Comparison of ENCODE assay signal across 1 cellular context in the genomic region with DNA sequence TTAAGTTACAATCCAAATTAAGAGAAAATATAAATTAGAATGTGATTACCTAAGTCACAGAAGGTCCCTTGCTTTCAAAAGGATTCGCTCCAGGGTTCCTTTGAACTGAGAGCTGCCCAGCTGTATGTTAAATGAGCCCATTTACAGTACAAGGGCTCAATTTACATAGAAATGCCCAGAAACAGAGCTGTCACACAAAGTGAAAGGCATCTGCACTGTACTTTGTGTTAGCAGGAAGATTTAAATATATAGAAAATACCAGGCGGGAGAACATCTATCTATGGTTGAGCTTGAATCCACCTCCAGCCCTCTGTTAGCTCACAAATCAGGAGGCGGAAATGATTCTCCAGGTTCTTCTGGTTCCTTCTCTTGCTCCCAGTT.
TF ChIP-seq lines count a peak whose summit lies in the region.

No MANE protein-coding gene starts in this region.

TF ChIP-seq in H1, 55 proteins besides CTCF, POLR2A, EP300 and RAD21 (continued from another document):
- peak; percentile 92 for TF ChIP-seq CHD7 (IDR thresholded peaks at IDR 0.05; ENCODE audit: insufficient replicate concordance, low read length)
- TF ChIP-seq NANOG (IDR thresholded peaks at IDR 0.05; ENCODE audit: insufficient read depth, low read depth, low read length, poor library complexity, severe bottlenecking) = peak; percentile 98
- TF ChIP-seq BACH1 (IDR thresholded peaks at IDR 0.05; ENCODE audit: low read length) = no peak
- no peak for TF ChIP-seq SP2 (IDR thresholded peaks at IDR 0.05; ENCODE audit: low read length)
- TF ChIP-seq TCF12 (IDR thresholded peaks at IDR 0.05; ENCODE audit: low read depth, low read length) = peak; percentile 87
- no peak for TF ChIP-seq ASH2L (IDR thresholded peaks at IDR 0.05; ENCODE audit: low read length)
- peak; percentile 77 for TF ChIP-seq SP1 (IDR thresholded peaks at IDR 0.05; ENCODE audit: low read depth, low read length)
- TF ChIP-seq ATF2 (IDR thresholded peaks at IDR 0.05; ENCODE audit: low read length) = peak; percentile 71; the same call in 1 of the 2 replicates
- 0 out of 2 replicates have a peak, but pooled peaks have one; percentile 14 for TF ChIP-seq YY1 (IDR thresholded peaks at IDR 0.05; ENCODE audit: low read depth, low read length)
- no peak for TF ChIP-seq FOSL1 (IDR thresholded peaks at IDR 0.05; ENCODE audit: insufficient read depth, low read depth, low read length)
- TF ChIP-seq SUZ12 (IDR thresholded peaks at IDR 0.05; ENCODE audit: low read length) = no peak
- peak; percentile 93 for TF ChIP-seq POU5F1 (IDR thresholded peaks at IDR 0.05; ENCODE audit: low read depth, low read length)
- TF ChIP-seq EGR1 (IDR thresholded peaks at IDR 0.05; ENCODE audit: borderline replicate concordance, low read depth, low read length) = no peak
- TF ChIP-seq PHF8 (conservative IDR thresholded peaks at IDR 0.05; ENCODE audit: low read depth, low read length) = no peak
- TF ChIP-seq TBP (IDR thresholded peaks at IDR 0.05; ENCODE audit: low read depth, low read length) = no peak
- TF ChIP-seq HDAC2 (IDR thresholded peaks at IDR 0.05; ENCODE audit: borderline replicate concordance in 1 of 2, low read depth in 2 of 2, low read length in 2 of 2) = peak in 1 of 2 experiments; percentile 87; a peak in 2 of 4 replicates
- no peak for TF ChIP-seq CHD1 (IDR thresholded peaks at IDR 0.05; ENCODE audit: low read depth, low read length)
- TF ChIP-seq BCL11A (IDR thresholded peaks at IDR 0.05; ENCODE audit: low read depth in 2 of 2, low read length in 2 of 2) = peak; percentile 71 to 76
- peak; percentile 89 to 96 for TF ChIP-seq SIN3A (conservative IDR thresholded peaks at IDR 0.05 in 1 of 2, IDR thresholded peaks at IDR 0.05 in 1 of 2; ENCODE audit: low read depth in 1 of 2, low read length in 2 of 2)
- TF ChIP-seq, protein P1, sequence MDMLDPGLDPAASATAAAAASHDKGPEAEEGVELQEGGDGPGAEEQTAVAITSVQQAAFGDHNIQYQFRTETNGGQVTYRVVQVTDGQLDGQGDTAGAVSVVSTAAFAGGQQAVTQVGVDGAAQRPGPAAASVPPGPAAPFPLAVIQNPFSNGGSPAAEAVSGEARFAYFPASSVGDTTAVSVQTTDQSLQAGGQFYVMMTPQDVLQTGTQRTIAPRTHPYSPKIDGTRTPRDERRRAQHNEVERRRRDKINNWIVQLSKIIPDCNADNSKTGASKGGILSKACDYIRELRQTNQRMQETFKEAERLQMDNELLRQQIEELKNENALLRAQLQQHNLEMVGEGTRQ (IDR thresholded peaks at IDR 0.05; ENCODE audit: low read length) = no peak
- TF ChIP-seq GABPA (IDR thresholded peaks at IDR 0.05; ENCODE audit: borderline replicate concordance, insufficient read depth, low read length) = no peak
